16 cellular contexts compared by ENCODE assay signal in genomic region chr1:212959266-212960220, GRCh38. TPM values are rescaled to one million over a fixed set of nuclear protein-coding genes. Genes with fewer than 3 reads are reported as not detected.
DNase-seq lines count a peak whose midpoint lies in the region; ATAC-seq and TF ChIP-seq lines count a peak whose summit lies in the region.
"Had no signal": no experiment of that assay in that cellular context is flagged by ENCODE, and none has a peak within 500 bp of the region (broad histone marks: within the 10 kb centered on the region; RNA-seq: fewer than 3 reads in every experiment).

No MANE protein-coding gene starts in this region.

- H3K27me3 ChIP-seq in ascending aorta: no peaks in the 10 kb centered on the region
- H3K27me3 ChIP-seq: sigmoid colon had no signal

- H3K9me3 ChIP-seq in ascending aorta: no peaks in the 10 kb centered on the region
- H3K9me3 ChIP-seq: sigmoid colon had no signal

- H3K4me1 ChIP-seq in ascending aorta: no peaks in the 10 kb centered on the region
- H3K4me1 ChIP-seq: sigmoid colon had no signal

- H3K36me3 Mint-ChIP-seq in WTC11: peaks cover 100% of the 10 kb centered on the region
- no peaks in the 10 kb centered on the region for H3K36me3 Mint-ChIP-seq in activated naive CD4-positive, alpha-beta T cell treated with anti-CD3 and anti-CD28 coated beads, Interleukin-2, amount 50 U/mL, for 72 hours
- H3K36me3 Mint-ChIP-seq: activated CD4-positive, alpha-beta memory T cell treated with anti-CD3 and anti-CD28 coated beads for 36 hours had no signal

- POLR2A ChIA-PET in WTC11 (lab: Charles Lee): interaction anchor here (1.6 kb wide), 1 partner anchor 8 kb away, joined by 4 read pairs; no protein-coding TSS in a partner anchor

- H3K27me3 Mint-ChIP-seq in WTC11 (ENCODE audit: low read depth): no peaks in the 10 kb centered on the region

- CTCF ChIA-PET in WTC11 (lab: Charles Lee): interaction anchor here (0.6 to 2.5 kb wide), 5 partner anchors 8 to 352 kb away, joined by 3 to 19 read pairs (median 4); no protein-coding TSS in a partner anchor

- no peak overlapping the region for H3K4me3 ChIP-seq in ascending aorta
- H3K4me3 ChIP-seq: lung, sigmoid colon had no signal

- H3K36me3 ChIP-seq in ascending aorta: no peaks in the 10 kb centered on the region
- H3K36me3 ChIP-seq: sigmoid colon had no signal

- DNase-seq in WTC11 (ENCODE audit: low spot score) (no peak), ascending aorta (ENCODE audit: low spot score in 2 of 2) (no peak)
- no peak for DNase-seq in activated naive CD4-positive, alpha-beta T cell treated with anti-CD3 and anti-CD28 coated beads, Interleukin-2, amount 50 U/mL, for 72 hours (ENCODE audit: low spot score in 2 of 2)
- DNase-seq in activated CD4-positive, alpha-beta T cell treated with anti-CD3 and anti-CD28 coated beads for 4 hours: no peak
- no peak for DNase-seq in stimulated activated CD4-positive, alpha-beta T cell treated with anti-CD3 and anti-CD28 coated beads, Interleukin-2, amount 100 ng/mL, for 24 hours
- DNase-seq: activated CD4-positive, alpha-beta memory T cell treated with anti-CD3 and anti-CD28 coated beads for 36 hours; aorta; NCI-H1105; sigmoid colon; stimulated activated naive CD4-positive, alpha-beta T cell had no signal

- ATAC-seq in GM18498 (IDR thresholded peaks at IDR 0.05; ENCODE audit: unreplicated experiment): peak; percentile 74
- ATAC-seq in GM19468 (IDR thresholded peaks at IDR 0.05; ENCODE audit: extremely low read depth, unreplicated experiment): peak; percentile 74
- ATAC-seq in HG03045 (IDR thresholded peaks at IDR 0.05; ENCODE audit: unreplicated experiment): peak; percentile 63
- ATAC-seq in WTC11: no peak
- no peak for ATAC-seq in activated naive CD4-positive, alpha-beta T cell treated with anti-CD3 and anti-CD28 coated beads, Interleukin-2, amount 50 U/mL, for 72 hours
- ATAC-seq: Right ventricle myocardium inferior had no signal

- H3K4me1 Mint-ChIP-seq in WTC11: peaks cover 81% of the 10 kb centered on the region

- no peak for TF ChIP-seq CTCF in WTC11 (IDR thresholded peaks at IDR 0.05)
- TF ChIP-seq CTCF in ascending aorta (IDR thresholded peaks at IDR 0.05): no peak

- no peak overlapping the region for H3K4me3 Mint-ChIP-seq in WTC11
- H3K4me3 Mint-ChIP-seq: activated CD4-positive, alpha-beta memory T cell treated with anti-CD3 and anti-CD28 coated beads for 36 hours had no signal

- no peak overlapping the region for H3K27ac ChIP-seq in ascending aorta
- H3K27ac ChIP-seq: C4-2B, sigmoid colon had no signal

- intact Hi-C loops in ascending aorta (cut with DNase I): no loop called here

- H3K9me3 Mint-ChIP-seq in WTC11: no peaks in the 10 kb centered on the region
- no peaks in the 10 kb centered on the region for H3K9me3 Mint-ChIP-seq in activated naive CD4-positive, alpha-beta T cell treated with anti-CD3 and anti-CD28 coated beads, Interleukin-2, amount 50 U/mL, for 72 hours
- H3K9me3 Mint-ChIP-seq: activated CD4-positive, alpha-beta memory T cell treated with anti-CD3 and anti-CD28 coated beads for 36 hours had no signal

- H3K27ac Mint-ChIP-seq in WTC11: peak overlapping the region; percentile 89
- peak overlapping the region in 1 of 2 donors; percentile 11 for H3K27ac Mint-ChIP-seq in activated naive CD4-positive, alpha-beta T cell treated with anti-CD3 and anti-CD28 coated beads, Interleukin-2, amount 50 U/mL, for 72 hours
- H3K27ac Mint-ChIP-seq: activated CD4-positive, alpha-beta memory T cell treated with anti-CD3 and anti-CD28 coated beads for 36 hours had no signal

TF ChIP-seq in WTC11, 78 proteins besides CTCF, POLR2A, EP300 and RAD21:
- no peak for TF ChIP-seq MYBL2 (CRISPR knock-in tag; IDR thresholded peaks at IDR 0.05)

RNA-seq across cellular contexts. Expression of gene VASH2, which starts 9.2 kb away (rescaled TPM):
- 251 to 303 TPM (median 254 TPM) in 3 replicates for total RNA-seq in WTC11 (2021)
- total RNA-seq in activated naive CD4-positive, alpha-beta T cell treated with anti-CD3 and anti-CD28 coated beads, Interleukin-2, amount 50 U/mL, for 72 hours: under 1 TPM; 0.20 to 0.39 TPM
- 0.11 TPM for total RNA-seq in ascending aorta

RNA-seq across cellular contexts. Expression of gene ANGEL2, which starts 56.1 kb away (rescaled TPM):
- total RNA-seq in WTC11 (2021): 38.6 to 41.7 TPM (median 40.2 TPM) in 3 replicates
- 10 to 100 TPM; 47.7 to 53.9 TPM for total RNA-seq in activated naive CD4-positive, alpha-beta T cell treated with anti-CD3 and anti-CD28 coated beads, Interleukin-2, amount 50 U/mL, for 72 hours
- total RNA-seq in ascending aorta: 36.7 TPM

Comparison
In these comparisons a context has a peak if more than half of its experiments do, and no peak if none do; other contexts are left out.
1. ATAC-seq: peak in GM18498 (single experiment), GM19468 (single experiment) and HG03045 (single experiment); none in WTC11 (single experiment) and activated naive CD4-positive, alpha-beta T cell treated with anti-CD3 and anti-CD28 coated beads, Interleukin-2, amount 50 U/mL, for 72 hours (0 of 2).
2. RNA of gene VASH2, which starts 9.2 kb away (total RNA-seq): 251 to 303 TPM in WTC11; 0.20 to 0.39 TPM in activated naive CD4-positive, alpha-beta T cell treated with anti-CD3 and anti-CD28 coated beads, Interleukin-2, amount 50 U/mL, for 72 hours and 0.11 TPM in ascending aorta (single experiment); every median in the first group is over 100 times any median in the second.